ENCODE assay signal across 1 cellular context in the genomic region with DNA sequence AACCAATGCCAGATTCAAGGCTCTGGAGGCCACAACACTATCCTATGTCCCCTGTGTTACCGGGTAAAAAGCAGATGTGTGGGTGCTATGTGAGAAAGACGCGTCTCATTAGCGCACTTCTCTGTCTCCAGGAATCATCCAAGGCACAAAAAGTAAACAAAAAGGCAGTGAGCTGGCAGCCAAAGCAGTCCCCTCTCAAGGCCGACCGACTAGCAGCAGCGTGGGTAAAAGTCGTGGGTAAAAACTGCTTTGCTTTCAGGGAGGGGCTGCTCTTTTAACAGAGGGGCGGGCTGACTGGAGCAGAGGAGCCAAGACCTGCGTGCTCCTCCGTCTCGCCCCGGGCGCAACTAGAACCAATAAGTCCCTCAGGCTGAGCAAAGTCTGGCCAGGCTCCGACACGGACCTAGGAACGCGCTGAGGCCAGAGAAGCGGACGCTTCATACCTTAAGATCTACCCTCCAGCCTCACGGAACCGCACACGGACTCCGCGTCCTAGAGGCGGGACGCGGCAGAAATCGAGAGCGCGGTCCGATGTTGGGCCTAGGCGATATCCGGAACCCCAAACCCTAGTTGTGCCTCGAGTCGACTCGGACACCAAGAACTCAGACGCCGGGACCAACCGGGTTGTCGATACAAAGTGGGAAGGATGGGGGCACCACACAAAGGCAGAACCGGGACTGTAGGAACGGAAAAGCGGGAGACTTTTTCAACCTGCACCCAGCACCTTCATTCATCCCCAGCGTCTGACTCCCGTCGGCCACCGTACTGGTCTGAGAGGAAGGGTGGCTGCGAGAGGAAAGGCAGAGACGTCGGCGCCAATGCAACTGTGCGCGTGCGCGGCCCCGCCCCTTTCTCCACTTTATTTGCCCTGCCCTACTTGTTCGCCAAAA.
TF ChIP-seq lines count a peak whose summit lies in the region.

Gene INTS2, minus strand, starts transcription at position 772 of the 890 bp plus-strand sequence. CDS start 1,338 bp downstream, outside the sequence.

TF ChIP-seq in K562, 482 proteins besides CTCF, POLR2A, EP300 and RAD21 (continued from another document and continues in another):
- TF ChIP-seq, protein P1, sequence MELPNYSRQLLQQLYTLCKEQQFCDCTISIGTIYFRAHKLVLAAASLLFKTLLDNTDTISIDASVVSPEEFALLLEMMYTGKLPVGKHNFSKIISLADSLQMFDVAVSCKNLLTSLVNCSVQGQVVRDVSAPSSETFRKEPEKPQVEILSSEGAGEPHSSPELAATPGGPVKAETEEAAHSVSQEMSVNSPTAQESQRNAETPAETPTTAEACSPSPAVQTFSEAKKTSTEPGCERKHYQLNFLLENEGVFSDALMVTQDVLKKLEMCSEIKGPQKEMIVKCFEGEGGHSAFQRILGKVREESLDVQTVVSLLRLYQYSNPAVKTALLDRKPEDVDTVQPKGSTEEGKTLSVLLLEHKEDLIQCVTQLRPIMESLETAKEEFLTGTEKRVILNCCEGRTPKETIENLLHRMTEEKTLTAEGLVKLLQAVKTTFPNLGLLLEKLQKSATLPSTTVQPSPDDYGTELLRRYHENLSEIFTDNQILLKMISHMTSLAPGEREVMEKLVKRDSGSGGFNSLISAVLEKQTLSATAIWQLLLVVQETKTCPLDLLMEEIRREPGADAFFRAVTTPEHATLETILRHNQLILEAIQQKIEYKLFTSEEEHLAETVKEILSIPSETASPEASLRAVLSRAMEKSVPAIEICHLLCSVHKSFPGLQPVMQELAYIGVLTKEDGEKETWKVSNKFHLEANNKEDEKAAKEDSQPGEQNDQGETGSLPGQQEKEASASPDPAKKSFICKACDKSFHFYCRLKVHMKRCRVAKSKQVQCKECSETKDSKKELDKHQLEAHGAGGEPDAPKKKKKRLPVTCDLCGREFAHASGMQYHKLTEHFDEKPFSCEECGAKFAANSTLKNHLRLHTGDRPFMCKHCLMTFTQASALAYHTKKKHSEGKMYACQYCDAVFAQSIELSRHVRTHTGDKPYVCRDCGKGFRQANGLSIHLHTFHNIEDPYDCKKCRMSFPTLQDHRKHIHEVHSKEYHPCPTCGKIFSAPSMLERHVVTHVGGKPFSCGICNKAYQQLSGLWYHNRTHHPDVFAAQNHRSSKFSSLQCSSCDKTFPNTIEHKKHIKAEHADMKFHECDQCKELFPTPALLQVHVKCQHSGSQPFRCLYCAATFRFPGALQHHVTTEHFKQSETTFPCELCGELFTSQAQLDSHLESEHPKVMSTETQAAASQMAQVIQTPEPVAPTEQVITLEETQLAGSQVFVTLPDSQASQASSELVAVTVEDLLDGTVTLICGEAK (IDR thresholded peaks at IDR 0.05) = peak; percentile 73
- TF ChIP-seq, protein P1 (CRISPR knock-in tag; IDR thresholded peaks at IDR 0.05) = peak; percentile 51; the same call in 1 of the 2 replicates
- TF ChIP-seq NR2C1 (IDR thresholded peaks at IDR 0.05) (no peak), NR2C1 (tag; IDR thresholded peaks at IDR 0.05) (0 out of 2 replicates have a peak, but pooled peaks have one; percentile 24), ATF3 (IDR thresholded peaks at IDR 0.05) (no peak), ATF3 (CRISPR knock-in tag; conservative IDR thresholded peaks at IDR 0.05) (peak; percentile 64; the same call in 1 of the 2 replicates), ZNF134 (CRISPR knock-in tag; conservative IDR thresholded peaks at IDR 0.05) (no peak), ZNF263 (CRISPR knock-in tag; IDR thresholded peaks at IDR 0.05; ENCODE audit: borderline replicate concordance) (peak; percentile 79), MAZ (CRISPR knock-in tag; conservative IDR thresholded peaks at IDR 0.05 in 1 of 2, IDR thresholded peaks at IDR 0.05 in 1 of 2) (peak; percentile 48 to 71), TCF3 (CRISPR knock-in tag; IDR thresholded peaks at IDR 0.05) (no peak), NCOA1 (IDR thresholded peaks at IDR 0.05; ENCODE audit: low read depth) (peak; percentile 86), ELF1 (tag; IDR thresholded peaks at IDR 0.05) (peak; percentile 40; the same call in 1 of the 2 replicates), ZC3H4 (CRISPR knock-in tag; IDR thresholded peaks at IDR 0.05; ENCODE audit: borderline replicate concordance) (peak; percentile 15; the same call in 1 of the 2 replicates), BRD9 (IDR thresholded peaks at IDR 0.05; ENCODE audit: low read depth, partially characterized antibody) (peak; percentile 73), E2F3 (CRISPR knock-in tag; IDR thresholded peaks at IDR 0.05) (no peak), SIN3B (IDR thresholded peaks at IDR 0.05; ENCODE audit: low read depth) (peak; percentile 82; the same call in 1 of the 2 replicates), ZBTB2 (IDR thresholded peaks at IDR 0.05) (peak; percentile 93), MTA3 (IDR thresholded peaks at IDR 0.05; ENCODE audit: borderline replicate concordance) (peak; percentile 98), IRF2 (CRISPR knock-in tag; IDR thresholded peaks at IDR 0.05) (peak; percentile 79; the same call in 1 of the 2 replicates), POLR2AphosphoS2 (IDR thresholded peaks at IDR 0.05; ENCODE audit: low read length) (no peak), L3MBTL2 (IDR thresholded peaks at IDR 0.05) (peak; percentile 66; the same call in 1 of the 2 replicates), FOXJ2 (tag; IDR thresholded peaks at IDR 0.05) (peak; percentile 74), HINFP (tag; conservative IDR thresholded peaks at IDR 0.05; ENCODE audit: low read depth) (no peak), GABPA (tag; conservative IDR thresholded peaks at IDR 0.05; ENCODE audit: low read depth) (peak; percentile 71), HBP1 (CRISPR knock-in tag; IDR thresholded peaks at IDR 0.05) (peak; percentile 88), RBM25 (IDR thresholded peaks at IDR 0.05; ENCODE audit: low read depth, low read length, severe bottlenecking) (no peak), PML (IDR thresholded peaks at IDR 0.05; ENCODE audit: low read length) (peak; percentile 87; the same call in 1 of the 2 replicates)
- TF ChIP-seq, protein P2, sequence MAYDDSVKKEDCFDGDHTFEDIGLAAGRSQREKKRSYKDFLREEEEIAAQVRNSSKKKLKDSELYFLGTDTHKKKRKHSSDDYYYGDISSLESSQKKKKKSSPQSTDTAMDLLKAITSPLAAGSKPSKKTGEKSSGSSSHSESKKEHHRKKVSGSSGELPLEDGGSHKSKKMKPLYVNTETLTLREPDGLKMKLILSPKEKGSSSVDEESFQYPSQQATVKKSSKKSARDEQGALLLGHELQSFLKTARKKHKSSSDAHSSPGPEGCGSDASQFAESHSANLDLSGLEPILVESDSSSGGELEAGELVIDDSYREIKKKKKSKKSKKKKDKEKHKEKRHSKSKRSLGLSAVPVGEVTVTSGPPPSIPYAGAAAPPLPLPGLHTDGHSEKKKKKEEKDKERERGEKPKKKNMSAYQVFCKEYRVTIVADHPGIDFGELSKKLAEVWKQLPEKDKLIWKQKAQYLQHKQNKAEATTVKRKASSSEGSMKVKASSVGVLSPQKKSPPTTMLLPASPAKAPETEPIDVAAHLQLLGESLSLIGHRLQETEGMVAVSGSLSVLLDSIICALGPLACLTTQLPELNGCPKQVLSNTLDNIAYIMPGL (CRISPR knock-in tag; IDR thresholded peaks at IDR 0.05) = peak; percentile 93; the same call in 1 of the 2 replicates
- TF ChIP-seq, protein P3, sequence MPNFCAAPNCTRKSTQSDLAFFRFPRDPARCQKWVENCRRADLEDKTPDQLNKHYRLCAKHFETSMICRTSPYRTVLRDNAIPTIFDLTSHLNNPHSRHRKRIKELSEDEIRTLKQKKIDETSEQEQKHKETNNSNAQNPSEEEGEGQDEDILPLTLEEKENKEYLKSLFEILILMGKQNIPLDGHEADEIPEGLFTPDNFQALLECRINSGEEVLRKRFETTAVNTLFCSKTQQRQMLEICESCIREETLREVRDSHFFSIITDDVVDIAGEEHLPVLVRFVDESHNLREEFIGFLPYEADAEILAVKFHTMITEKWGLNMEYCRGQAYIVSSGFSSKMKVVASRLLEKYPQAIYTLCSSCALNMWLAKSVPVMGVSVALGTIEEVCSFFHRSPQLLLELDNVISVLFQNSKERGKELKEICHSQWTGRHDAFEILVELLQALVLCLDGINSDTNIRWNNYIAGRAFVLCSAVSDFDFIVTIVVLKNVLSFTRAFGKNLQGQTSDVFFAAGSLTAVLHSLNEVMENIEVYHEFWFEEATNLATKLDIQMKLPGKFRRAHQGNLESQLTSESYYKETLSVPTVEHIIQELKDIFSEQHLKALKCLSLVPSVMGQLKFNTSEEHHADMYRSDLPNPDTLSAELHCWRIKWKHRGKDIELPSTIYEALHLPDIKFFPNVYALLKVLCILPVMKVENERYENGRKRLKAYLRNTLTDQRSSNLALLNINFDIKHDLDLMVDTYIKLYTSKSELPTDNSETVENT (CRISPR knock-in tag; IDR thresholded peaks at IDR 0.05) = 0 out of 2 replicates have a peak, but pooled peaks have one; percentile 48
